ENCODE assay signal across 17 cellular contexts in the genomic region with DNA sequence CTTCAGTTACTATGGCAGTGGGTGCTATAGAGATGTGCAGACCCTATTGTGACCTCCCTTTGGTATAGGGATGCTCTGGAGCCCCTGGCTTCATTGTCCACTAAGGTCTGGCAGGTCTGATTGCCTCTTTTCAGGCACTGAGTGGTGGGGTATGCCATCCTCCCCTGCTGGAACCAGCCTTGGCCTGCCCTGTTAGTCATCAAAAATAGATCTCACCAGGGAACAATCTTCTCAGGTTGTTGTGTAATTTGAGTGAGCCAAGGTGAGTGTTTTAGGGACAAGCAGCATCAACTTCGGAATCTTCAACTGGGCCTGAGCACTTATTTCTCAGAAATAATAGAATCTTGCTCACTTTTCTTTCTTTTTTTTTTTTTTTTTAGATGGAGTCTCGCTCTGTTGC. TPM values are rescaled to one million over a fixed set of nuclear protein-coding genes. Genes with fewer than 3 reads are reported as not detected.
DNase-seq lines count a peak whose midpoint lies in the region; ATAC-seq and TF ChIP-seq lines count a peak whose summit lies in the region.
"Had no signal": no experiment of that assay in that cellular context is flagged by ENCODE, and none has a peak within 500 bp of the region (broad histone marks: within the 10 kb centered on the region; RNA-seq: fewer than 3 reads in every experiment).

No MANE protein-coding gene starts in this region.

- DNase-seq in CD4-positive, alpha-beta memory T cell: no peak
- no peak for DNase-seq in HCT116 (ENCODE audit: low read depth, low spot score)
- DNase-seq in mammary epithelial cell: peak; percentile 87
- DNase-seq in osteoblast (ENCODE audit: insufficient read length, low spot score, missing footprints): no peak
- no peak for DNase-seq in CD1c-positive myeloid dendritic cell (ENCODE audit: extremely low spot score)
- DNase-seq in stimulated activated CD4-positive, alpha-beta T cell treated with anti-CD3 and anti-CD28 coated beads, Interleukin-12 subunit alpha, Interleukin-12 subunit beta, amount 100 ng/mL, for 4 hours: no peak
- no peak for DNase-seq in LoVo (ENCODE audit: low spot score)
- DNase-seq: activated naive CD4-positive, alpha-beta T cell treated with anti-CD3 and anti-CD28 coated beads, Interleukin-2, amount 50 U/mL, for 16 hours; Kasumi-1; left ventricle myocardium superior; NCI-H146; NCI-H446 treated with DMSO at 0.1 percent for 48 hours; retina; stimulated activated CD4-positive, alpha-beta T cell treated with anti-CD3 and anti-CD28 coated beads, Interleukin-2, amount 100 ng/mL, for 24 hours; stimulated activated CD8-positive, alpha-beta memory T cell treated with anti-CD3 and anti-CD28 coated beads, Interleukin-4, amount 100 ng/mL, for 48 hours had no signal

- H2AFZ ChIP-seq in HCT116 (ENCODE audit: low read depth, low read length, poor library complexity, severe bottlenecking) (no peak overlapping the region), mammary epithelial cell (ENCODE audit: low read depth, low read length) (no peak overlapping the region), osteoblast (ENCODE audit: low read length) (no peak overlapping the region)

- BruUV-seq in HCT116 (replicated peaks; lab: Mats Ljungman, UMichigan) (no TSS peak), mammary epithelial cell (replicated peaks; lab: Mats Ljungman, UMichigan) (no TSS peak)

- H3K4me3 ChIP-seq in CD4-positive, alpha-beta memory T cell (ENCODE audit: low read length in 2 of 2): no peak overlapping the region
- H3K4me3 ChIP-seq in HCT116 (replicated peaks in 1 of 2; ENCODE audit: low read depth in 1 of 2, low read length in 2 of 2) (peak overlapping the region; percentile 14 to 30), mammary epithelial cell (replicated peaks in 1 of 3; ENCODE audit: insufficient read depth in 1 of 3, low read depth in 2 of 3, low read length in 3 of 3) (no peak overlapping the region), osteoblast (ENCODE audit: insufficient read depth, low read length) (no peak overlapping the region)

- H3K27me3 ChIP-seq in CD4-positive, alpha-beta memory T cell (ENCODE audit: insufficient read depth, low read length): no peaks in the 10 kb centered on the region
- H3K27me3 ChIP-seq in HCT116 (ENCODE audit: insufficient read depth, low read length) (no peaks in the 10 kb centered on the region), mammary epithelial cell (ENCODE audit: insufficient read depth, low read length) (no peaks in the 10 kb centered on the region), osteoblast (ENCODE audit: insufficient read depth, low read length) (no peaks in the 10 kb centered on the region)

- H3K27ac ChIP-seq in CD4-positive, alpha-beta memory T cell (ENCODE audit: low read depth, low read length): peak overlapping the region; percentile 13
- H3K27ac ChIP-seq in HCT116 (ENCODE audit: low read depth, low read length) (peak overlapping the region; percentile 79), mammary epithelial cell (ENCODE audit: insufficient read depth, low read depth, low read length) (peak overlapping the region; percentile 72), osteoblast (ENCODE audit: low read depth, low read length) (peak overlapping the region; percentile 82)

- H3K79me2 ChIP-seq in HCT116 (ENCODE audit: insufficient read depth, low read length) (peaks cover 91% of the 10 kb centered on the region), mammary epithelial cell (ENCODE audit: insufficient read depth, low read length) (peaks cover 80% of the 10 kb centered on the region), osteoblast (ENCODE audit: insufficient read depth, low read length) (peaks cover 59% of the 10 kb centered on the region)

- peak; percentile 33 for ATAC-seq in HCT116
- ATAC-seq: left ventricle myocardium superior had no signal

- in situ Hi-C loops in mammary epithelial cell (cut with MboI; ENCODE audit: low sequenced_read_pairs in 2 of 2): no loop called here

- dilution Hi-C loops in mammary epithelial cell (cut with HindIII; ENCODE audit: low sequenced_read_pairs): no loop called here

- peaks cover 4% of the 10 kb centered on the region; the same call in 1 of the 2 replicates for H4K20me1 ChIP-seq in HCT116 (ENCODE audit: insufficient read depth)
- H4K20me1 ChIP-seq in mammary epithelial cell (ENCODE audit: insufficient read depth, low read length): no peaks in the 10 kb centered on the region
- H4K20me1 ChIP-seq in osteoblast (ENCODE audit: insufficient read depth, low read length): peaks cover 41% of the 10 kb centered on the region

- H3K9me3 Mint-ChIP-seq in CD4-positive, alpha-beta memory T cell: no peaks in the 10 kb centered on the region
- H3K9me3 Mint-ChIP-seq: CD14-positive monocyte, nephron had no signal

- TF ChIP-seq POLR2A in HCT116 (IDR thresholded peaks at IDR 0.05; ENCODE audit: borderline replicate concordance, extremely low read depth, insufficient read depth, insufficient read length): no peak

- intact Hi-C loops in CD4-positive, alpha-beta memory T cell (cut with micrococcal nuclease): no loop called here
- intact Hi-C loops in HCT116 (cut with micrococcal nuclease): no loop called here
- intact Hi-C loops in mammary epithelial cell (cut with micrococcal nuclease): loop anchor here (1.0 kb wide), 2 partner anchors 19 to 31 kb away; a partner anchor contains a TSS

- POLR2A ChIA-PET in CD4-positive, alpha-beta memory T cell (lab: Charles Lee; ENCODE audit: partially characterized antibody): interaction anchor here (1.4 kb wide), 1 partner anchor 9 kb away, joined by 9 read pairs; no protein-coding TSS in a partner anchor
- POLR2A ChIA-PET in HCT116 (lab: Charles Lee): interaction anchor here (1.3 to 4.2 kb wide), 2 partner anchors 20 to 120 kb away, joined by 3 to 26 read pairs; a partner anchor contains a TSS

- peak overlapping the region in 5 of 7 donors; percentile 6 to 82 (median 63) for H3K27ac Mint-ChIP-seq in CD4-positive, alpha-beta memory T cell
- H3K27ac Mint-ChIP-seq: nephron had no signal

- no peaks in the 10 kb centered on the region for H3K9me3 ChIP-seq in CD4-positive, alpha-beta memory T cell (ENCODE audit: control insufficient read depth in 1 of 2, low read length in 2 of 2)
- H3K9me3 ChIP-seq in HCT116 (ENCODE audit: control insufficient read depth in 1 of 2, insufficient read depth in 1 of 2, low read depth in 1 of 2, low read length in 2 of 2) (no peaks in the 10 kb centered on the region), mammary epithelial cell (replicated peaks; ENCODE audit: insufficient read depth, low read length) (no peaks in the 10 kb centered on the region), osteoblast (ENCODE audit: low read depth, low read length) (no peaks in the 10 kb centered on the region)

- no peak for TF ChIP-seq RAD21 in HCT116 (IDR thresholded peaks at IDR 0.05; ENCODE audit: low read depth)

- peaks cover 20 to 51% of the 10 kb centered on the region in 2 donors for H3K36me3 Mint-ChIP-seq in CD4-positive, alpha-beta memory T cell

- peaks cover 55 to 86% (median 72%) of the 10 kb centered on the region in 4 donors for H3K4me1 Mint-ChIP-seq in CD4-positive, alpha-beta memory T cell

- CTCF ChIA-PET in CD4-positive, alpha-beta memory T cell (lab: Charles Lee; ENCODE audit: partially characterized antibody): interaction anchor here (1.3 kb wide), 1 partner anchor 18 kb away, joined by 3 read pairs; no protein-coding TSS in a partner anchor
- CTCF ChIA-PET in HCT116 (lab: Charles Lee): interaction anchor here (1.0 kb wide), 1 partner anchor 10 kb away, joined by 3 read pairs; no protein-coding TSS in a partner anchor
- CTCF ChIA-PET in mammary epithelial cell (lab: Charles Lee; ENCODE audit: low non-redundant PET): no interaction called here

- H3K4me1 ChIP-seq in CD4-positive, alpha-beta memory T cell (ENCODE audit: insufficient read depth, low read length): peaks cover 84% of the 10 kb centered on the region
- H3K4me1 ChIP-seq in HCT116 (ENCODE audit: control insufficient read depth in 1 of 2, insufficient read depth in 2 of 2, low read length in 2 of 2): peaks cover 66 to 90% of the 10 kb centered on the region in 2 experiments
- H3K4me1 ChIP-seq in mammary epithelial cell (ENCODE audit: insufficient read depth, low read length): peaks cover 62% of the 10 kb centered on the region
- peaks cover 50% of the 10 kb centered on the region for H3K4me1 ChIP-seq in osteoblast (ENCODE audit: insufficient read depth, low read length)

- H3K9me2 ChIP-seq in HCT116 (ENCODE audit: insufficient read depth): no peaks in the 10 kb centered on the region

- no peaks in the 10 kb centered on the region for H3K27me3 Mint-ChIP-seq in CD4-positive, alpha-beta memory T cell

- RAD21 ChIA-PET in HCT116 (lab: Charles Lee; ENCODE audit: low non-redundant PET in 1 of 2, low total read pairs in 2 of 2, uncharacterized antibody in 2 of 2, unreplicated experiment in 2 of 2): no interaction called here

- H3K4me3 Mint-ChIP-seq in CD4-positive, alpha-beta memory T cell: no peak overlapping the region
- H3K4me3 Mint-ChIP-seq: CD14-positive monocyte, nephron had no signal

- no peak for TF ChIP-seq CTCF in HCT116 (IDR thresholded peaks at IDR 0.05 in 2 of 3, conservative IDR thresholded peaks at IDR 0.05 in 1 of 3; ENCODE audit: borderline replicate concordance in 1 of 3, insufficient read depth in 1 of 3, low read depth in 2 of 3, low read length in 2 of 3)
- no peak for TF ChIP-seq CTCF in mammary epithelial cell (conservative IDR thresholded peaks at IDR 0.05 in 1 of 2, IDR thresholded peaks at IDR 0.05 in 1 of 2; ENCODE audit: extremely low read depth in 1 of 2, insufficient read depth in 1 of 2, low read depth in 1 of 2, low read length in 2 of 2)
- TF ChIP-seq CTCF in osteoblast (IDR thresholded peaks at IDR 0.05; ENCODE audit: extremely low read depth, low read depth, low read length): no peak

- peak overlapping the region; percentile 51 for H3K9ac ChIP-seq in HCT116 (ENCODE audit: low read length)
- no peak overlapping the region for H3K9ac ChIP-seq in mammary epithelial cell (ENCODE audit: insufficient read depth, low read length)

- WGBS in mammary epithelial cell (ENCODE audit: low coverage, missing lambda C conversion rate): 35% methylated on average over 2 of the region's 2 CpGs

- peaks cover 12% of the 10 kb centered on the region for H3K36me3 ChIP-seq in CD4-positive, alpha-beta memory T cell (ENCODE audit: insufficient read depth, low read length)
- H3K36me3 ChIP-seq in HCT116 (ENCODE audit: control insufficient read depth in 1 of 2, insufficient read depth in 2 of 2, low read length in 2 of 2): peaks cover 0 to 6% of the 10 kb centered on the region in 2 experiments; a peak in 3 of 4 replicates
- H3K36me3 ChIP-seq in mammary epithelial cell (ENCODE audit: insufficient read depth, low read length): peaks cover 3% of the 10 kb centered on the region
- H3K36me3 ChIP-seq in osteoblast (ENCODE audit: insufficient read depth, low read length): peaks cover 15% of the 10 kb centered on the region

- peak overlapping the region; percentile 69 for H3K4me2 ChIP-seq in HCT116 (ENCODE audit: low read length)
- H3K4me2 ChIP-seq in mammary epithelial cell (ENCODE audit: insufficient read depth, low read depth, low read length): peak overlapping the region; percentile 68
- H3K4me2 ChIP-seq in osteoblast (ENCODE audit: insufficient read depth, low read length): peak overlapping the region; percentile 60

RNA-seq across cellular contexts. Expression of a gene that starts 19.6 kb away (rescaled TPM):
- 10 to 100 TPM; 64.1 to 72.4 TPM for total RNA-seq in CD4-positive, alpha-beta memory T cell
- 100 to 1,000 TPM; 164 to 206 TPM for polyA plus RNA-seq in CD4-positive, alpha-beta memory T cell
- total RNA-seq in HCT116 (2021; ENCODE audit: unreplicated experiment) (55.1 TPM), mammary epithelial cell (10 to 100 TPM; 55.8 to 98.4 TPM), osteoblast (39.4 and 44.5 TPM in 2 replicates)
- 59.4 and 61.2 TPM in 2 replicates for polyA plus RNA-seq in HCT116 (2012)
- 113 TPM for polyA plus RNA-seq in mammary epithelial cell
- polyA minus RNA-seq in mammary epithelial cell: 96.6 TPM

RNA-seq across cellular contexts. Expression of a gene that starts 21.3 kb away (rescaled TPM):
- total RNA-seq in CD4-positive, alpha-beta memory T cell: 10 to 100 TPM; 61.6 to 61.8 TPM
- 10 to 100 TPM; 55.1 to 65.7 TPM for polyA plus RNA-seq in CD4-positive, alpha-beta memory T cell
- 76.7 TPM for total RNA-seq in HCT116 (2021; ENCODE audit: unreplicated experiment)
- polyA plus RNA-seq in HCT116 (2012): 66.3 and 79.9 TPM in 2 replicates
- total RNA-seq in mammary epithelial cell: 10 to 100 TPM; 55.7 to 62.8 TPM
- 81.2 TPM for polyA plus RNA-seq in mammary epithelial cell
- polyA minus RNA-seq in mammary epithelial cell: 62.6 TPM
- total RNA-seq in osteoblast: 71.0 and 90.5 TPM in 2 replicates

RNA-seq across cellular contexts. Expression of a gene that starts 42.8 kb away (rescaled TPM):
- total RNA-seq in CD4-positive, alpha-beta memory T cell: 10 to 100 TPM; 19.0 to 21.1 TPM
- 10 to 100 TPM; 10.2 to 15.7 TPM for polyA plus RNA-seq in CD4-positive, alpha-beta memory T cell
- 7.2 TPM for total RNA-seq in HCT116 (2021; ENCODE audit: unreplicated experiment)
- 6.9 and 7.9 TPM in 2 replicates for polyA plus RNA-seq in HCT116 (2012)
- total RNA-seq in mammary epithelial cell: 10 to 100 TPM; 63.3 to 81.8 TPM
- 56.7 TPM for polyA plus RNA-seq in mammary epithelial cell
- polyA minus RNA-seq in mammary epithelial cell: 82.2 TPM
- total RNA-seq in osteoblast: 10.5 and 13.6 TPM in 2 replicates

Comparison
In these comparisons a context has a peak if more than half of its experiments do, and no peak if none do; other contexts are left out.
1. H3K27ac ChIP-seq: peak in every context shown above with its lines; median percentile 82 in osteoblast; 79 in HCT116; 72 in mammary epithelial cell; 13 in CD4-positive, alpha-beta memory T cell.
2. H3K4me3 ChIP-seq: peak in HCT116 (2 of 2); none in CD4-positive, alpha-beta memory T cell (0 of 2), mammary epithelial cell (0 of 3) and osteoblast (single experiment).
3. Peak in every context shown above with its lines, with median percentiles within 50 percentile points of each other: H3K4me2 ChIP-seq.